Comparison of ENCODE assay signal across 8 cellular contexts in genomic region chr2:44087714-44088092, GRCh38.
DNase-seq lines count a peak whose midpoint lies in the region; ATAC-seq and TF ChIP-seq lines count a peak whose summit lies in the region.

No MANE protein-coding gene starts in this region.

- DNase-seq in activated CD4-positive, alpha-beta T cell treated with anti-CD3 and anti-CD28 coated beads for 36 hours, result no peak
- DNase-seq in activated CD4-positive, alpha-beta T cell treated with anti-CD3 and anti-CD28 coated beads, Interleukin-2, amount 50 U/mL, for 4 hours, result no peak
- DNase-seq in ascending aorta (ENCODE audit: low spot score in 2 of 2), result no peak
- DNase-seq in medulla oblongata (ENCODE audit: extremely low spot score), result peak; percentile 47
- DNase-seq in superior temporal gyrus (ENCODE audit: extremely low spot score), result no peak
- DNase-seq in GDM1 (lab: John Stamatoyannopoulos, UW), result no peak

- H3K27me3 Mint-ChIP-seq in activated CD4-positive, alpha-beta T cell treated with anti-CD3 and anti-CD28 coated beads for 36 hours, result peaks cover 2% of the 10 kb centered on the region

- H3K27me3 ChIP-seq in ascending aorta, result no peaks in the 10 kb centered on the region

- intact Hi-C loops in activated CD4-positive, alpha-beta T cell treated with anti-CD3 and anti-CD28 coated beads for 36 hours (cut with DNase I, micrococcal nuclease), result loop anchor here (1.0 to 5.0 kb wide), 11 partner anchors 81 to 868 kb away; partner anchors contain the start of gene PPM1B (in 2 of the 2)
- intact Hi-C loops in ascending aorta (cut with DNase I), result loop anchor here (1.0 to 10.0 kb wide), 4 partner anchors 81 to 277 kb away; partner anchors contain the start of genes CAMKMT, PPM1B and PREPL

- peaks cover 0 to 11% of the 10 kb centered on the region in 2 donors for H3K4me1 ChIP-seq in ascending aorta

- peak overlapping the region; percentile 67 for H3K4me3 Mint-ChIP-seq in activated CD4-positive, alpha-beta T cell treated with anti-CD3 and anti-CD28 coated beads for 36 hours

- peak overlapping the region; percentile 93 for H3K27ac Mint-ChIP-seq in activated CD4-positive, alpha-beta T cell treated with anti-CD3 and anti-CD28 coated beads for 36 hours

- no peaks in the 10 kb centered on the region for H3K9me3 ChIP-seq in ascending aorta

- ATAC-seq in activated CD4-positive, alpha-beta T cell treated with anti-CD3 and anti-CD28 coated beads for 36 hours, result no peak
- ATAC-seq in HG03097 (IDR thresholded peaks at IDR 0.05; ENCODE audit: low FRiP score, unreplicated experiment), result no peak

- no peak for TF ChIP-seq CTCF in ascending aorta (IDR thresholded peaks at IDR 0.05)

- peak overlapping the region; percentile 66 to 70 for H3K27ac ChIP-seq in ascending aorta
- H3K27ac ChIP-seq in temporal lobe (ENCODE audit: low read depth, low read length), result peak overlapping the region; percentile 98

- no peaks in the 10 kb centered on the region for H3K9me3 Mint-ChIP-seq in activated CD4-positive, alpha-beta T cell treated with anti-CD3 and anti-CD28 coated beads for 36 hours (ENCODE audit: low read depth)

- CTCF ChIA-PET in activated CD4-positive, alpha-beta T cell treated with anti-CD3 and anti-CD28 coated beads for 36 hours (lab: Charles Lee), result interaction anchor here (0.6 to 2.4 kb wide), 25 partner anchors 9 to 1113 kb away, joined by 3 to 14 read pairs (median 3); no protein-coding TSS in a partner anchor

- H3K36me3 ChIP-seq in ascending aorta, result no peaks in the 10 kb centered on the region

- POLR2A ChIA-PET in activated CD4-positive, alpha-beta T cell treated with anti-CD3 and anti-CD28 coated beads for 36 hours (lab: Charles Lee), result no interaction called here

- H3K4me3 ChIP-seq in ascending aorta, result peak overlapping the region; percentile 18 to 60

- H3K4me1 Mint-ChIP-seq in activated CD4-positive, alpha-beta T cell treated with anti-CD3 and anti-CD28 coated beads for 36 hours, result peaks cover 22% of the 10 kb centered on the region

- H3K36me3 Mint-ChIP-seq in activated CD4-positive, alpha-beta T cell treated with anti-CD3 and anti-CD28 coated beads for 36 hours (ENCODE audit: low read depth), result no peaks in the 10 kb centered on the region
